In the genomic region with DNA sequence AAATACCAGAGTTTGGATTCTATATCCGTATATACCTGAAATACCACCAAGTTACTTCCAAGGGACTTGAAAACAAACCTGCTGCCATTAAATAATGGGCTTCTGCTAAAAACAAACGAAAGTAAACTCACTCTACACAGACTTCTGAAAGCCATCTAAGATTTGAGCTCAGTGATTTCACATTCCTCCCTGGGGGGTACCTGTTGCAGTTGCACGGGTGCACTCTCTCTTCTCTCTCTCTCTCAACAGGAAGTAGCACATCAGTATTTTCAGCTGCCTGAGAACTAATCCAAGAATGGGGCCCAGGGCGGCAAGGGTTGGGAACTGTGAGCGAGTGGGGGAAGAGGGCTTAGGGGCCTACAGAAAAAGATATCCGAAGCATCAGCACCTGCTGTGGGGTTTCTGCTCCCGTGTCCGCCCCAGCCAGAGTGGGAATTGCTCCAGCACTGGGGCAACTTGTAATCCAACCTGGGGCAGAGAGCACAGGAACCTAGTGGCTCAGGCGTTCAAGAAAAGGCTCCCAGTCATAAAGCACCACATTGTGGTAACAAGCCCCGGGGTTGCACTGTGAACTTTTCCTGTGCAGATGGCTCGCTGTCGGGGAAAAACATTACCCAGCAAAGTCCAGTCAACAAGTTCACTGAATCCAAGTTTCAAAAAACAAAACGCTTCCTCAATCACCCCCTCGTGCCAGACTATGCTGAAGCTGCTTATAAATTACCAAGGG, we compare ENCODE assay signal across 8 cellular contexts.
A peak's percentile ranks its signal among the peaks of the same experiment; 100 is the strongest.
DNase-seq lines count a peak whose midpoint lies in the region; ATAC-seq and TF ChIP-seq lines count a peak whose summit lies in the region.

No MANE protein-coding gene starts in this region.

- no peak for TF ChIP-seq CTCF in epithelial cell of esophagus (IDR thresholded peaks at IDR 0.05; ENCODE audit: insufficient read depth, low read depth, low read length, missing control alignments)

- POLR2A ChIA-PET in T-cell (lab: Charles Lee): interaction anchor here in 1 of 2 donors (0.5 to 1.0 kb wide), 3 partner anchors 94 to 307 kb away, joined by 3 to 5 read pairs (median 3); no protein-coding TSS in a partner anchor

- no peaks in the 10 kb centered on the region for H3K9me3 Mint-ChIP-seq in T-cell

- H3K9me3 ChIP-seq in neuron (ENCODE audit: low read length): no peaks in the 10 kb centered on the region

- H3K27me3 ChIP-seq in neuron (ENCODE audit: insufficient read depth, low read length): no peaks in the 10 kb centered on the region

- H3K4me1 Mint-ChIP-seq in T-cell: peaks cover 19 to 22% (median 19%) of the 10 kb centered on the region in 3 donors

- peaks cover 14 to 15% of the 10 kb centered on the region in 2 donors for H3K27me3 Mint-ChIP-seq in T-cell

- ATAC-seq in GM19395 (IDR thresholded peaks at IDR 0.05; ENCODE audit: unreplicated experiment): peak; percentile 88
- ATAC-seq in HG03378 (IDR thresholded peaks at IDR 0.05; ENCODE audit: unreplicated experiment): peak; percentile 91
- peak in 2 of 4 experiments; percentile 40 to 49 for ATAC-seq in T-cell (replicated peaks in 1 of 4)

- H3K36me3 ChIP-seq in neuron (ENCODE audit: insufficient read depth, low read length): no peaks in the 10 kb centered on the region

- CTCF ChIA-PET in T-cell (lab: Charles Lee): interaction anchor here (0.6 to 3.1 kb wide), 7 partner anchors 8 to 543 kb away, joined by 3 to 16 read pairs (median 3); no protein-coding TSS in a partner anchor

- peak overlapping the region; percentile 79 to 81 (median 81) for H3K4me3 Mint-ChIP-seq in T-cell

- no peaks in the 10 kb centered on the region for H3K36me3 Mint-ChIP-seq in T-cell

- peak; percentile 62 for DNase-seq in DMS53 treated with DMSO at 0.1 percent for 48 hours (lab: John Stamatoyannopoulos, UW; ENCODE audit: unreplicated experiment)
- peak in 20 of 34 experiments; percentile 0 to 27 (median 8) for DNase-seq in T-cell
- DNase-seq in epithelial cell of esophagus (ENCODE audit: low read depth): peak; percentile 48
- DNase-seq in cerebellar cortex (ENCODE audit: low spot score): no peak
- no peak for DNase-seq in medulla oblongata (ENCODE audit: extremely low spot score)

- H3K27ac Mint-ChIP-seq in T-cell: peak overlapping the region in 1 of 2 donors; percentile 72

- H3K4me3 ChIP-seq in epithelial cell of esophagus (ENCODE audit: low read length) (no peak overlapping the region), neuron (ENCODE audit: low read length) (peak overlapping the region; percentile 47)

- H3K4me1 ChIP-seq in neuron (ENCODE audit: insufficient read depth, low read length): peaks cover 66% of the 10 kb centered on the region

- H2AFZ ChIP-seq in neuron (ENCODE audit: low read depth, low read length): no peak overlapping the region

Comparison
In these comparisons a context has a peak if more than half of its experiments do, and no peak if none do; other contexts are left out.
1. DNase-seq: peak in DMS53 treated with DMSO at 0.1 percent for 48 hours (single experiment), T-cell (20 of 34) and epithelial cell of esophagus (single experiment); none in cerebellar cortex (single experiment) and medulla oblongata (single experiment).